ENCODE assay signal across 8 cellular contexts in the genomic region with DNA sequence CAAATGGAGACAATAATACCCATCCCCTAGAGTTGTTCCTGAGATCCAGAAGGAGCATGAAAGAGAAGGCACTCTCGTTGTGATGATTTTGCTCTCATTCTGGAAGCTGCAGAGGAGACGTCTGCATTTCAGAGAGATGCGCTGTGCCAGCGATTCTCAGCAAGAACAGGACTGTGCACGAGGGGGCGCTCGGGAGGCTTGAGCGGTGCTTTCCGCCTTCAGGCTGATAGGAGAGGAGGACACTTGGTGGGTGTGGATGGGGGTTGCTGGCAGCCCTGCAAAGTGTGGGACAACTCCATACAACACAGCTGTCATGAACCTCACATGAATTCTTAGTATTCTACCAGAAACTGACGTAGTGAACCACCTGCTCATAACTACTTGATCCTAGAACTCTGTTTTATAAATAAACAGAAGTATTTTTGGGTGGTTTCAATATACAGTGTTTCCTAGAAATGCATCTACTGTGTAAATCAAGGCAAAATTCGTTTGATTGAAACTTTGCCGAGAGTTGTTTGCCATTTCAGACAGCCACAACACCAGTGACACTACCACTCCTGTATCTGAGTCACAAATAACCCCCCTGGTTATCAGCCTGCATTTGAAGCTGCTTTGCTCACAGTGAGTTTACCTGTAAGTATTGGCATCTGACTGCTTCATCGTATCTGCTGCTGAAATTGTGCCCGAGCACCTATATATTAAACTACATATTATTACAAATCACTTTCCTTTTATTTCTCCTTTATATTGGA. TPM values are rescaled to one million over a fixed set of nuclear protein-coding genes. Genes with fewer than 3 reads are reported as not detected.
DNase-seq lines count a peak whose midpoint lies in the region; ATAC-seq lines count a peak whose summit lies in the region.

No MANE protein-coding gene starts in this region.

- no peaks in the 10 kb centered on the region for H3K9me3 Mint-ChIP-seq in activated CD4-positive, alpha-beta T cell treated with anti-CD3 and anti-CD28 coated beads for 36 hours (ENCODE audit: low read depth)

- intact Hi-C loops in activated CD4-positive, alpha-beta T cell treated with anti-CD3 and anti-CD28 coated beads for 36 hours (cut with DNase I, micrococcal nuclease) = loop anchor here (1.0 to 5.0 kb wide), 4 partner anchors 94 to 266 kb away; no protein-coding TSS in a partner anchor

- no peak overlapping the region for H3K27ac Mint-ChIP-seq in activated CD4-positive, alpha-beta T cell treated with anti-CD3 and anti-CD28 coated beads for 36 hours

- peaks cover 12% of the 10 kb centered on the region for H3K27me3 Mint-ChIP-seq in activated CD4-positive, alpha-beta T cell treated with anti-CD3 and anti-CD28 coated beads for 36 hours

- H3K4me1 Mint-ChIP-seq in activated CD4-positive, alpha-beta T cell treated with anti-CD3 and anti-CD28 coated beads for 36 hours = peaks cover 3% of the 10 kb centered on the region

- H3K36me3 Mint-ChIP-seq in activated CD4-positive, alpha-beta T cell treated with anti-CD3 and anti-CD28 coated beads for 36 hours (ENCODE audit: low read depth) = no peaks in the 10 kb centered on the region

- POLR2A ChIA-PET in activated CD4-positive, alpha-beta T cell treated with anti-CD3 and anti-CD28 coated beads for 36 hours (lab: Charles Lee) = no interaction called here

- CTCF ChIA-PET in activated CD4-positive, alpha-beta T cell treated with anti-CD3 and anti-CD28 coated beads for 36 hours (lab: Charles Lee) = interaction anchor here (0.7 to 5.7 kb wide), 16 partner anchors 12 to 184 kb away, joined by 3 to 52 read pairs (median 4); no protein-coding TSS in a partner anchor

- no peak overlapping the region for H3K4me3 Mint-ChIP-seq in activated CD4-positive, alpha-beta T cell treated with anti-CD3 and anti-CD28 coated beads for 36 hours

- peak; percentile 54 for DNase-seq in NCI-H510A treated with DMSO at 0.1 percent for 48 hours (lab: John Stamatoyannopoulos, UW)
- DNase-seq in NCI-H510A (lab: John Stamatoyannopoulos, UW) = no peak
- DNase-seq in NCI-H226 = peak; percentile 33
- peak; percentile 93 for DNase-seq in activated CD4-positive, alpha-beta T cell treated with anti-CD3 and anti-CD28 coated beads for 36 hours
- DNase-seq in cerebellar cortex (ENCODE audit: low spot score) = peak; percentile 56
- DNase-seq in left lobe of liver (ENCODE audit: low spot score) = peak; percentile 51
- peak; percentile 55 to 70 for DNase-seq in stimulated activated CD4-positive, alpha-beta T cell treated with anti-CD3 and anti-CD28 coated beads, Interleukin-4, amount 100 ng/mL, for 4 hours

- ATAC-seq in HG03060 (IDR thresholded peaks at IDR 0.05; ENCODE audit: low read depth, unreplicated experiment) (peak; percentile 77), left lobe of liver (peak; percentile 78)
- peak; percentile 98 for ATAC-seq in activated CD4-positive, alpha-beta T cell treated with anti-CD3 and anti-CD28 coated beads for 36 hours

RNA-seq across cellular contexts. Expression of a gene that starts 39.5 kb away (rescaled TPM):
- total RNA-seq in activated CD4-positive, alpha-beta T cell treated with anti-CD3 and anti-CD28 coated beads for 36 hours = not detected
- total RNA-seq in left lobe of liver = 0.35 TPM
